In genomic region chr11:103978588-103979580, GRCh38 we compare ENCODE assay signal across 24 cellular contexts. TPM values are rescaled to one million over a fixed set of nuclear protein-coding genes. Genes with fewer than 3 reads are reported as not detected.
DNase-seq lines count a peak whose midpoint lies in the region; ATAC-seq, FAIRE-seq and TF ChIP-seq lines count a peak whose summit lies in the region.
"Had no signal": no experiment of that assay in that cellular context is flagged by ENCODE, and none has a peak within 500 bp of the region (broad histone marks: within the 10 kb centered on the region; RNA-seq: fewer than 3 reads in every experiment).

No MANE protein-coding gene starts in this region.

- intact Hi-C loops in K562 (cut with micrococcal nuclease): no loop called here

- no peak overlapping the region for H3K9ac ChIP-seq in K562 (ENCODE audit: insufficient read depth in 1 of 2, low read depth in 2 of 2, low read length in 2 of 2)

- POLR2A ChIA-PET in K562 (lab: Yijun Ruan, JAX): no interaction called here
- POLR2A ChIA-PET in naive thymus-derived CD8-positive, alpha-beta T cell (lab: Charles Lee): no interaction called here

- no peaks in the 10 kb centered on the region for H3K36me3 ChIP-seq in K562 (ENCODE audit: control insufficient read depth, insufficient read depth, low read length)

- no peaks in the 10 kb centered on the region for H4K20me1 ChIP-seq in K562 (replicated peaks; ENCODE audit: control insufficient read depth, insufficient read depth, low read length)

- no peak overlapping the region for H3K4me2 ChIP-seq in K562 (ENCODE audit: insufficient read depth, low read length)

- no TSS peak for BruUV-seq in K562 (replicated peaks; lab: Mats Ljungman, UMichigan)

- H3K4me1 Mint-ChIP-seq in naive thymus-derived CD8-positive, alpha-beta T cell: no peaks in the 10 kb centered on the region
- no peaks in the 10 kb centered on the region for H3K4me1 Mint-ChIP-seq in stimulated activated effector memory CD8-positive, alpha-beta T cell treated with anti-CD3 and anti-CD28 coated beads, Interleukin-12 subunit alpha, Interleukin-12 subunit beta, amount 100 ng/mL, for 72 hours

- H3K9me1 ChIP-seq in K562 (ENCODE audit: control insufficient read depth, insufficient read depth, low read length): no peaks in the 10 kb centered on the region

- no peak for TF ChIP-seq POLR2A in K562 (conservative IDR thresholded peaks at IDR 0.05)

- TF ChIP-seq EP300 in K562 (IDR thresholded peaks at IDR 0.05; ENCODE audit: low read length): no peak

- H3K4me1 ChIP-seq in K562 (replicated peaks in 1 of 2; ENCODE audit: control insufficient read depth in 2 of 2, insufficient read depth in 2 of 2, low read length in 2 of 2): no peaks in the 10 kb centered on the region

- H3K9me3 Mint-ChIP-seq in naive thymus-derived CD8-positive, alpha-beta T cell: peaks cover 0 to 6% (median 0%) of the 10 kb centered on the region in 9 donors
- peaks cover 5% of the 10 kb centered on the region for H3K9me3 Mint-ChIP-seq in stimulated activated effector memory CD8-positive, alpha-beta T cell treated with anti-CD3 and anti-CD28 coated beads, Interleukin-12 subunit alpha, Interleukin-12 subunit beta, amount 100 ng/mL, for 72 hours

- no peak overlapping the region for H3K27ac Mint-ChIP-seq in naive thymus-derived CD8-positive, alpha-beta T cell
- no peak overlapping the region for H3K27ac Mint-ChIP-seq in stimulated activated effector memory CD8-positive, alpha-beta T cell treated with anti-CD3 and anti-CD28 coated beads, Interleukin-12 subunit alpha, Interleukin-12 subunit beta, amount 100 ng/mL, for 72 hours
- H3K27ac Mint-ChIP-seq: CD8-positive, alpha-beta T cell had no signal

- in situ Hi-C loops in K562 (cut with MboI): no loop called here

- H3K9me3 ChIP-seq in K562 (replicated peaks; ENCODE audit: control insufficient read depth, insufficient read depth, low read depth, low read length): no peaks in the 10 kb centered on the region

- FAIRE-seq in K562 (lab: Jason Lieb, UNC): no peak

- TF ChIP-seq CTCF in K562 (IDR thresholded peaks at IDR 0.05 in 2 of 3, conservative IDR thresholded peaks at IDR 0.05 in 1 of 3; ENCODE audit: insufficient read depth in 2 of 3, low read depth in 1 of 3, low read length in 3 of 3): no peak

- 1% methylated on average over 5 of the region's 5 CpGs for WGBS in K562 (ENCODE audit: insufficient coverage, low coverage, missing lambda C conversion rate)

- ATAC-seq in K562: no peak
- ATAC-seq in naive thymus-derived CD8-positive, alpha-beta T cell: no peak
- ATAC-seq in stimulated activated effector memory CD8-positive, alpha-beta T cell treated with anti-CD3 and anti-CD28 coated beads, Interleukin-12 subunit alpha, Interleukin-12 subunit beta, amount 100 ng/mL, for 72 hours: no peak
- ATAC-seq: CD8-positive, alpha-beta T cell had no signal

- DNase-seq in NCI-H345 (lab: John Stamatoyannopoulos, UW) (peak; percentile 5), NCI-H345 treated with DMSO at 0.1 percent for 48 hours (lab: John Stamatoyannopoulos, UW; ENCODE audit: unreplicated experiment) (no peak), K562 (ENCODE audit: extremely low read depth in 1 of 4, low spot score in 3 of 4) (no peak), kidney tubule cell (ENCODE audit: low spot score) (peak; percentile 63), COR-L47 (lab: John Stamatoyannopoulos, UW) (no peak), NCI-H1417 treated with DMSO at 0.1 percent for 48 hours (lab: John Stamatoyannopoulos, UW) (no peak)
- no peak for DNase-seq in naive thymus-derived CD8-positive, alpha-beta T cell
- DNase-seq in stimulated activated effector memory CD8-positive, alpha-beta T cell treated with anti-CD3 and anti-CD28 coated beads, Interleukin-12 subunit alpha, Interleukin-12 subunit beta, amount 100 ng/mL, for 72 hours (ENCODE audit: low spot score in 2 of 2): no peak
- DNase-seq: 8988T; CD8-positive, alpha-beta T cell; GF-D8; Kasumi-1; MM.1S; NCI-H1092 treated with DMSO at 0.1 percent for 48 hours; NCI-H1694; NCI-H446; NCI-H69; NK-92 treated with Interleukin-12 subunit alpha and Interleukin-12 subunit beta, amount 100 ng/mL, for 24 hours; SHP77 treated with DMSO at 0.1 percent for 48 hours had no signal

- no peak overlapping the region for H3K4me3 ChIP-seq in K562

- no peaks in the 10 kb centered on the region for H3K79me2 ChIP-seq in K562 (ENCODE audit: control insufficient read depth, insufficient read depth, low read length)

- H2AFZ ChIP-seq in K562 (ENCODE audit: low read depth, low read length): no peak overlapping the region

- TF ChIP-seq RAD21 in K562 (CRISPR knock-in tag; conservative IDR thresholded peaks at IDR 0.05 in 1 of 2, IDR thresholded peaks at IDR 0.05 in 1 of 2): no peak

- H3K4me3 Mint-ChIP-seq in naive thymus-derived CD8-positive, alpha-beta T cell: no peak overlapping the region
- no peak overlapping the region for H3K4me3 Mint-ChIP-seq in stimulated activated effector memory CD8-positive, alpha-beta T cell treated with anti-CD3 and anti-CD28 coated beads, Interleukin-12 subunit alpha, Interleukin-12 subunit beta, amount 100 ng/mL, for 72 hours
- H3K4me3 Mint-ChIP-seq: CD8-positive, alpha-beta T cell had no signal

- H3K27me3 ChIP-seq in K562 (ENCODE audit: control insufficient read depth in 2 of 2, insufficient read depth in 2 of 2, low read length in 2 of 2): no peaks in the 10 kb centered on the region

- CTCF ChIA-PET in K562 (lab: Yijun Ruan, JAX; ENCODE audit: low intra/inter-chr PET ratio): no interaction called here

- H3K27me3 Mint-ChIP-seq in naive thymus-derived CD8-positive, alpha-beta T cell: peaks cover 0 to 5% (median 0%) of the 10 kb centered on the region in 5 donors

- H3K27ac ChIP-seq in K562 (ENCODE audit: extremely low read depth, low read depth, low read length): no peak overlapping the region

- no peaks in the 10 kb centered on the region for H3K36me3 Mint-ChIP-seq in naive thymus-derived CD8-positive, alpha-beta T cell
- no peaks in the 10 kb centered on the region for H3K36me3 Mint-ChIP-seq in stimulated activated effector memory CD8-positive, alpha-beta T cell treated with anti-CD3 and anti-CD28 coated beads, Interleukin-12 subunit alpha, Interleukin-12 subunit beta, amount 100 ng/mL, for 72 hours
- H3K36me3 Mint-ChIP-seq: CD8-positive, alpha-beta T cell had no signal

TF ChIP-seq in K562, 482 proteins besides CTCF, POLR2A, EP300 and RAD21 (continues in another document):
- TF ChIP-seq E2F5 (CRISPR knock-in tag; IDR thresholded peaks at IDR 0.05): no peak

RNA-seq across cellular contexts. Expression of gene DDI1, which starts 57.6 kb away (rescaled TPM):
- total RNA-seq in K562 (2011; cell fraction: chromatin; rRNA removed; ENCODE audit: low replicate concordance): not detected in 2 replicates
- not detected in 2 replicates for total RNA-seq in K562 (2011; cell fraction: nucleolus; rRNA removed)
- not detected in 2 replicates for total RNA-seq in K562 (2011; cell fraction: nucleoplasm; rRNA removed)
- total RNA-seq in K562 (2014; rRNA removed) (not detected in 2 replicates), K562 (2014; rRNA removed; fragmentation: Illumina TruSeq; extraction: Trizol) (not detected in 2 replicates), K562 (2015; rRNA removed; fragmentation: Illumina TruSeq; extraction: Trizol) (not detected in 2 replicates), K562 (2021) (not detected in 2 replicates)
- polyA plus RNA-seq in K562 (2011; rRNA removed) (not detected in 2 replicates), K562 (2014; fragmentation: Illumina TruSeq; extraction: Trizol) (not detected in 2 replicates), K562 (2014; fragmentation: Nextera tagmentation; extraction: Ambion mirVana) (not detected), K562 (2014; rRNA removed) (not detected in 2 replicates)
- not detected in 2 replicates for polyA plus RNA-seq in K562 (2011; cell fraction: cytosol; rRNA removed)
- not detected in 2 replicates for polyA plus RNA-seq in K562 (2011; cell fraction: nucleus; rRNA removed)
- not detected in 2 replicates for polyA plus RNA-seq in K562 (2012)
- not detected in 2 replicates for polyA minus RNA-seq in K562 (2011; rRNA and poly(A)+ RNA removed)
- not detected in 2 replicates for polyA minus RNA-seq in K562 (2011; cell fraction: cytosol; rRNA and poly(A)+ RNA removed)
- polyA minus RNA-seq in K562 (2011; cell fraction: nucleus; rRNA and poly(A)+ RNA removed): not detected in 2 replicates
- total RNA-seq in naive thymus-derived CD8-positive, alpha-beta T cell: not detected
- polyA plus RNA-seq in naive thymus-derived CD8-positive, alpha-beta T cell: under 1 TPM in 1 of 3 donors, not detected in 2; 0.07 TPM
- total RNA-seq: CD8-positive, alpha-beta T cell; Daoy; H4; OCI-LY7; RPMI7951 had no signal
- polyA plus RNA-seq: BJ had no signal

Comparison
In these comparisons a context has a peak if more than half of its experiments do, and no peak if none do; other contexts are left out.
1. DNase-seq: peak in NCI-H345 (single experiment) and kidney tubule cell (single experiment); none in NCI-H345 treated with DMSO at 0.1 percent for 48 hours (single experiment), K562 (0 of 4), COR-L47 (single experiment), NCI-H1417 treated with DMSO at 0.1 percent for 48 hours (single experiment), naive thymus-derived CD8-positive, alpha-beta T cell (0 of 10) and stimulated activated effector memory CD8-positive, alpha-beta T cell treated with anti-CD3 and anti-CD28 coated beads, Interleukin-12 subunit alpha, Interleukin-12 subunit beta, amount 100 ng/mL, for 72 hours (0 of 2).